1 cellular context compared by ENCODE assay signal in genomic region chr6:169296170-169296569, GRCh38.
TF ChIP-seq lines count a peak whose summit lies in the region.

No MANE protein-coding gene starts in this region.

TF ChIP-seq in HepG2, 621 proteins besides CTCF, POLR2A, EP300 and RAD21 (continued from another document and continues in another):
- TF ChIP-seq ZNF580 (CRISPR knock-in tag; IDR thresholded peaks at IDR 0.05; ENCODE audit: borderline replicate concordance, low read depth) (no peak), BRF2 (CRISPR knock-in tag; IDR thresholded peaks at IDR 0.05) (no peak), PPARG (CRISPR knock-in tag; conservative IDR thresholded peaks at IDR 0.05) (peak; percentile 36; the same call in 1 of the 2 replicates), EED (CRISPR knock-in tag; IDR thresholded peaks at IDR 0.05) (no peak), TEAD3 (CRISPR knock-in tag; optimal IDR thresholded peaks at IDR 0.05; ENCODE audit: borderline replicate concordance) (peak; percentile 67), MIXL1 (CRISPR knock-in tag; IDR thresholded peaks at IDR 0.05) (0 out of 2 replicates have a peak, but pooled peaks have one; percentile 28), RXRB (CRISPR knock-in tag; IDR thresholded peaks at IDR 0.05; ENCODE audit: borderline replicate concordance) (peak; percentile 53; the same call in 1 of the 2 replicates), AKNA (CRISPR knock-in tag; IDR thresholded peaks at IDR 0.05; ENCODE audit: borderline replicate concordance) (no peak), ZBTB14 (CRISPR knock-in tag; IDR thresholded peaks at IDR 0.05) (no peak), ZNF232 (CRISPR knock-in tag; IDR thresholded peaks at IDR 0.05; ENCODE audit: borderline replicate concordance) (0 out of 2 replicates have a peak, but pooled peaks have one; percentile 74), RBFOX2 (IDR thresholded peaks at IDR 0.05; ENCODE audit: low read depth, low read length) (no peak), THAP8 (CRISPR knock-in tag; IDR thresholded peaks at IDR 0.05; ENCODE audit: borderline replicate concordance) (no peak), ARID5B (CRISPR knock-in tag; IDR thresholded peaks at IDR 0.05) (peak; percentile 82), ELF1 (CRISPR knock-in tag; IDR thresholded peaks at IDR 0.05) (peak; percentile 23; the same call in 1 of the 2 replicates), NFIC (IDR thresholded peaks at IDR 0.05; ENCODE audit: low read length) (no peak), RFXAP (CRISPR knock-in tag; IDR thresholded peaks at IDR 0.05; ENCODE audit: borderline replicate concordance) (no peak), NFYC (CRISPR knock-in tag; IDR thresholded peaks at IDR 0.05) (no peak), ZBTB10 (CRISPR knock-in tag; IDR thresholded peaks at IDR 0.05; ENCODE audit: borderline replicate concordance) (no peak), GATAD2A (CRISPR knock-in tag; IDR thresholded peaks at IDR 0.05) (peak; percentile 85), ZNF777 (CRISPR knock-in tag; IDR thresholded peaks at IDR 0.05) (no peak), FOXA3 (CRISPR knock-in tag; IDR thresholded peaks at IDR 0.05) (peak; percentile 78), KLF16 (CRISPR knock-in tag; IDR thresholded peaks at IDR 0.05) (peak in 1 of 2 experiments; percentile 50; a peak in 1 of 4 replicates), MAFK (conservative IDR thresholded peaks at IDR 0.05 in 1 of 2, IDR thresholded peaks at IDR 0.05 in 1 of 2; ENCODE audit: low read length in 2 of 2) (peak; percentile 16 to 22; a peak in 2 of 4 replicates), FOXO1 (CRISPR knock-in tag; IDR thresholded peaks at IDR 0.05) (0 out of 2 replicates have a peak, but pooled peaks have one; percentile 43), ZNF788 (CRISPR knock-in tag; IDR thresholded peaks at IDR 0.05; ENCODE audit: borderline replicate concordance) (no peak), ZBTB43 (CRISPR knock-in tag; conservative IDR thresholded peaks at IDR 0.05) (peak; percentile 53; the same call in 1 of the 2 replicates), THRA (CRISPR knock-in tag; IDR thresholded peaks at IDR 0.05; ENCODE audit: borderline replicate concordance) (0 out of 2 replicates have a peak, but pooled peaks have one; percentile 30), ZNF547 (CRISPR knock-in tag; IDR thresholded peaks at IDR 0.05) (no peak), YEATS2 (CRISPR knock-in tag; IDR thresholded peaks at IDR 0.05; ENCODE audit: borderline replicate concordance) (no peak; the same call in 1 of the 2 replicates), KLF11 (CRISPR knock-in tag; IDR thresholded peaks at IDR 0.05) (no peak), ELF4 (CRISPR knock-in tag; IDR thresholded peaks at IDR 0.05; ENCODE audit: borderline replicate concordance) (no peak), SMAD3 (CRISPR knock-in tag; IDR thresholded peaks at IDR 0.05) (peak; percentile 49; the same call in 1 of the 2 replicates), DBP (CRISPR knock-in tag; IDR thresholded peaks at IDR 0.05; ENCODE audit: not compliant biosample characterization) (no peak), ZBTB37 (CRISPR knock-in tag; IDR thresholded peaks at IDR 0.05) (no peak), TBX3 (IDR thresholded peaks at IDR 0.05; ENCODE audit: borderline replicate concordance) (no peak), SP140L (CRISPR knock-in tag; IDR thresholded peaks at IDR 0.05; ENCODE audit: borderline replicate concordance) (no peak), ZNF775 (CRISPR knock-in tag; IDR thresholded peaks at IDR 0.05; ENCODE audit: borderline replicate concordance) (no peak), NCOA1 (CRISPR knock-in tag; IDR thresholded peaks at IDR 0.05) (no peak), SMARCC2 (IDR thresholded peaks at IDR 0.05) (no peak), MIER2 (CRISPR knock-in tag; IDR thresholded peaks at IDR 0.05) (no peak), NR2C2 (CRISPR knock-in tag; IDR thresholded peaks at IDR 0.05; ENCODE audit: borderline replicate concordance) (no peak)
